1 cellular context compared by ENCODE assay signal in the genomic region with DNA sequence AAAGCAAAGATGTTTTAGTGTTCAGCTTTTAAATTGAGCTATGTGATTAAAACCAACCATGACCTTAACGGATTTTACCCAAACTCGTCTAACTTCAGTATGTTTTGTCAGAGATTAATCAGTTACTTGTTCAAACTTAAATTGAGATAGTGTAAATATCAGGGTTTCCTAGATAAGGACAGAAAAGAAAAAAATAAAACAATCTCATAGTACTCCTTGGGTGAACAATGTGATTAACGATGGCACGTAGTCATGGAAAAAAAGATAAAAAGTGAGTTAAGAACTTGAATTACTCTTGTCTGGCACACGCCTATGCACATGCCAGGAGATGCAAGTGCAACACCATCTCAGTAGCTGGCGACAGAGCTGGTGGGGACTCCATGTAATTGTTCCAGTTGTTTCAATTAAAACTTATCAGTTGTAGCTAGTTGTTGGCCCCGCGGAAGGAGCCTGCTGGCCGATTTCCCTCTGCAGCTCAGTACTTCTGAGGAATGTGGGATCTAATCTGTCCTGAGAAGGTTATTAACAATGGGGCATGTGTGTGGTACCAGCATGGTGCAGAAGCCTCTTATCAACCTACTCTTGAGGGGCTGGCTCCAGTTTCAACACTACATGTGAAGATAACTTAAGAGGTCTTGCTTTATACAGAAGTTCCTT.
A peak's percentile ranks its signal among the peaks of the same experiment; 100 is the strongest.
TF ChIP-seq lines count a peak whose summit lies in the region.

No MANE protein-coding gene starts in this region.

TF ChIP-seq in GM12878, 131 proteins besides CTCF, POLR2A, EP300 and RAD21:
- no peak for TF ChIP-seq ZNF687 (IDR thresholded peaks at IDR 0.05)
- TF ChIP-seq RUNX3 (IDR thresholded peaks at IDR 0.05; ENCODE audit: low read length): no peak
- TF ChIP-seq, protein P1, sequence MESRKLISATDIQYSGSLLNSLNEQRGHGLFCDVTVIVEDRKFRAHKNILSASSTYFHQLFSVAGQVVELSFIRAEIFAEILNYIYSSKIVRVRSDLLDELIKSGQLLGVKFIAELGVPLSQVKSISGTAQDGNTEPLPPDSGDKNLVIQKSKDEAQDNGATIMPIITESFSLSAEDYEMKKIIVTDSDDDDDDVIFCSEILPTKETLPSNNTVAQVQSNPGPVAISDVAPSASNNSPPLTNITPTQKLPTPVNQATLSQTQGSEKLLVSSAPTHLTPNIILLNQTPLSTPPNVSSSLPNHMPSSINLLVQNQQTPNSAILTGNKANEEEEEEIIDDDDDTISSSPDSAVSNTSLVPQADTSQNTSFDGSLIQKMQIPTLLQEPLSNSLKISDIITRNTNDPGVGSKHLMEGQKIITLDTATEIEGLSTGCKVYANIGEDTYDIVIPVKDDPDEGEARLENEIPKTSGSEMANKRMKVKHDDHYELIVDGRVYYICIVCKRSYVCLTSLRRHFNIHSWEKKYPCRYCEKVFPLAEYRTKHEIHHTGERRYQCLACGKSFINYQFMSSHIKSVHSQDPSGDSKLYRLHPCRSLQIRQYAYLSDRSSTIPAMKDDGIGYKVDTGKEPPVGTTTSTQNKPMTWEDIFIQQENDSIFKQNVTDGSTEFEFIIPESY (IDR thresholded peaks at IDR 0.05): no peak
- no peak for TF ChIP-seq TAF1 (IDR thresholded peaks at IDR 0.05; ENCODE audit: borderline replicate concordance, low read depth, low read length)
- TF ChIP-seq SUZ12 (IDR thresholded peaks at IDR 0.05; ENCODE audit: unreplicated experiment): no peak
- TF ChIP-seq SIN3A (IDR thresholded peaks at IDR 0.05; ENCODE audit: low read depth, low read length): no peak
- no peak for TF ChIP-seq LARP7 (IDR thresholded peaks at IDR 0.05)
- TF ChIP-seq, protein P2, sequence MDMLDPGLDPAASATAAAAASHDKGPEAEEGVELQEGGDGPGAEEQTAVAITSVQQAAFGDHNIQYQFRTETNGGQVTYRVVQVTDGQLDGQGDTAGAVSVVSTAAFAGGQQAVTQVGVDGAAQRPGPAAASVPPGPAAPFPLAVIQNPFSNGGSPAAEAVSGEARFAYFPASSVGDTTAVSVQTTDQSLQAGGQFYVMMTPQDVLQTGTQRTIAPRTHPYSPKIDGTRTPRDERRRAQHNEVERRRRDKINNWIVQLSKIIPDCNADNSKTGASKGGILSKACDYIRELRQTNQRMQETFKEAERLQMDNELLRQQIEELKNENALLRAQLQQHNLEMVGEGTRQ (IDR thresholded peaks at IDR 0.05; ENCODE audit: borderline replicate concordance, low read depth, low read length): no peak
- no peak for TF ChIP-seq HDAC6 (IDR thresholded peaks at IDR 0.05; ENCODE audit: unreplicated experiment)
- TF ChIP-seq TCF3 (IDR thresholded peaks at IDR 0.05; ENCODE audit: borderline replicate concordance, insufficient read depth, low read depth, low read length): no peak
- TF ChIP-seq BMI1 (IDR thresholded peaks at IDR 0.05; ENCODE audit: borderline replicate concordance): no peak
- TF ChIP-seq PAX5 (IDR thresholded peaks at IDR 0.05; ENCODE audit: borderline replicate concordance, low read depth, low read length): no peak
- TF ChIP-seq, protein P3, sequence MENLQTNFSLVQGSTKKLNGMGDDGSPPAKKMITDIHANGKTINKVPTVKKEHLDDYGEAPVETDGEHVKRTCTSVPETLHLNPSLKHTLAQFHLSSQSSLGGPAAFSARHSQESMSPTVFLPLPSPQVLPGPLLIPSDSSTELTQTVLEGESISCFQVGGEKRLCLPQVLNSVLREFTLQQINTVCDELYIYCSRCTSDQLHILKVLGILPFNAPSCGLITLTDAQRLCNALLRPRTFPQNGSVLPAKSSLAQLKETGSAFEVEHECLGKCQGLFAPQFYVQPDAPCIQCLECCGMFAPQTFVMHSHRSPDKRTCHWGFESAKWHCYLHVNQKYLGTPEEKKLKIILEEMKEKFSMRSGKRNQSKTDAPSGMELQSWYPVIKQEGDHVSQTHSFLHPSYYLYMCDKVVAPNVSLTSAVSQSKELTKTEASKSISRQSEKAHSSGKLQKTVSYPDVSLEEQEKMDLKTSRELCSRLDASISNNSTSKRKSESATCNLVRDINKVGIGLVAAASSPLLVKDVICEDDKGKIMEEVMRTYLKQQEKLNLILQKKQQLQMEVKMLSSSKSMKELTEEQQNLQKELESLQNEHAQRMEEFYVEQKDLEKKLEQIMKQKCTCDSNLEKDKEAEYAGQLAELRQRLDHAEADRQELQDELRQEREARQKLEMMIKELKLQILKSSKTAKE (IDR thresholded peaks at IDR 0.05; ENCODE audit: low read depth, poor library complexity, severe bottlenecking): no peak
- TF ChIP-seq NR2F1 (conservative IDR thresholded peaks at IDR 0.05): peak; percentile 27; the same call in 1 of the 2 replicates
- no peak for TF ChIP-seq ZZZ3 (IDR thresholded peaks at IDR 0.05; ENCODE audit: control insufficient read depth, insufficient read length, low read depth)
- 0 out of 2 replicates have a peak, but pooled peaks have one; percentile 36 for TF ChIP-seq ZNF217 (IDR thresholded peaks at IDR 0.05)
- peak; percentile 42; the same call in 1 of the 2 replicates for TF ChIP-seq MTA2 (IDR thresholded peaks at IDR 0.05; ENCODE audit: low read depth)
- no peak for TF ChIP-seq ESRRA (IDR thresholded peaks at IDR 0.05; ENCODE audit: low read length)
TF ChIP-seq in GM12878: peak in this region for 3.
